Comparison of ENCODE assay signal across 9 cellular contexts in the genomic region with DNA sequence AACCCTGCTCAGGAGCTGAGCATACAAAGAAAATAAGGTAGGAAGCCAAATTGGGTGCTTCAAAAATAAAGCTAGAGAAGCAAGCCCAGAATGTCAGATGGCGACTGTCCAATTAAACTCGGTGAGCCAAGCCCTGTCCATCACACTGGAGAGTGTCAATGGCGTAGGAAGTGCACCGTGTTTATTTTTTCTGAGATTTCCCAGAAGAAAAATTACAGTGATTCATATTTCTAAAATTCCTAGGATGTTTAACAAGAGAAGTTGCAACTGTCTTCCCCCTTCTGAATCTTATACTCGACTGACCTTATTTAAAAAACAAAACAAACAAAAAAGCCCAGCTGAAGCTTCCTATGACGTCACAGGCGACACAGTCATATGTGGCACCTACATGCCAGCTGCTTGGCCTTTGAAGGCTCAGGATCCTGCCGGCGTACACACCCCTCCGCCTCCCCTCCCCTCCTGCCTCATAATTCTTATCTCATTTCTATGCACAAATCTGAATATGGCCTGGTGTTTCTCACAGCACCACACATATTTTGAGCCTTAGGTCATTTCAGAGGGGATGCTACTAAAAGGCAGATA.
DNase-seq lines count a peak whose midpoint lies in the region; ATAC-seq, FAIRE-seq and TF ChIP-seq lines count a peak whose summit lies in the region.
"Had no signal": no experiment of that assay in that cellular context is flagged by ENCODE, and none has a peak within 500 bp of the region (broad histone marks: within the 10 kb centered on the region; RNA-seq: fewer than 3 reads in every experiment).

No MANE protein-coding gene starts in this region.

- no peak for ATAC-seq in GM18870 (IDR thresholded peaks at IDR 0.05; ENCODE audit: unreplicated experiment)

- peaks cover 14% of the 10 kb centered on the region for H3K36me3 Mint-ChIP-seq in activated naive CD4-positive, alpha-beta T cell treated with anti-CD3 and anti-CD28 coated beads, Interleukin-2, amount 50 U/mL, for 24 hours

- DNase-seq in NCI-H510A (lab: John Stamatoyannopoulos, UW) (peak; percentile 73), keratinocyte (ENCODE audit: low read depth, low spot score) (no peak), NCI-H774 (lab: John Stamatoyannopoulos, UW) (no peak), foreskin melanocyte (no peak)
- DNase-seq: activated naive CD8-positive, alpha-beta T cell treated with anti-CD3 and anti-CD28 coated beads, Interleukin-2, amount 10 ng/mL, durations not matched to agents 7 days and 5 days had no signal

- peaks cover 5% of the 10 kb centered on the region for H3K9me1 ChIP-seq in keratinocyte (ENCODE audit: control insufficient read depth, extremely low read depth, insufficient read depth, low read length)

- H2AFZ ChIP-seq in ACC112 (ENCODE audit: low read length, unreplicated experiment) (no peak overlapping the region), keratinocyte (ENCODE audit: control insufficient read depth, low read length) (no peak overlapping the region)

- no peaks in the 10 kb centered on the region for H3K27me3 Mint-ChIP-seq in activated naive CD4-positive, alpha-beta T cell treated with anti-CD3 and anti-CD28 coated beads, Interleukin-2, amount 50 U/mL, for 24 hours
- H3K27me3 Mint-ChIP-seq: activated naive CD8-positive, alpha-beta T cell treated with anti-CD3 and anti-CD28 coated beads, Interleukin-2, amount 10 ng/mL, durations not matched to agents 7 days and 5 days had no signal

- H3K4me3 Mint-ChIP-seq in activated naive CD4-positive, alpha-beta T cell treated with anti-CD3 and anti-CD28 coated beads, Interleukin-2, amount 50 U/mL, for 24 hours, result peak overlapping the region; percentile 36
- H3K4me3 Mint-ChIP-seq: activated naive CD8-positive, alpha-beta T cell treated with anti-CD3 and anti-CD28 coated beads, Interleukin-2, amount 10 ng/mL, durations not matched to agents 7 days and 5 days had no signal

- H3K9me3 ChIP-seq in keratinocyte (ENCODE audit: control insufficient read depth, low read depth, low read length) (no peaks in the 10 kb centered on the region), thymus (ENCODE audit: control insufficient read depth) (no peaks in the 10 kb centered on the region)

- H3K27me3 ChIP-seq in ACC112 (ENCODE audit: insufficient read depth, low read length) (no peaks in the 10 kb centered on the region), keratinocyte (ENCODE audit: control insufficient read depth, extremely low read depth, insufficient read depth, low read length) (no peaks in the 10 kb centered on the region), thymus (ENCODE audit: control insufficient read depth, insufficient read depth) (no peaks in the 10 kb centered on the region)

- H3K4me1 ChIP-seq in ACC112 (ENCODE audit: control insufficient read depth, insufficient read depth, low read length, unreplicated experiment) (peaks cover 59% of the 10 kb centered on the region), keratinocyte (ENCODE audit: control insufficient read depth, extremely low read depth, insufficient read depth, low read length) (peaks cover 59% of the 10 kb centered on the region), thymus (ENCODE audit: control insufficient read depth, insufficient read depth, low read length) (peaks cover 11% of the 10 kb centered on the region)

- FAIRE-seq in keratinocyte (lab: Jason Lieb, UNC), result peak; percentile 65

- no peaks in the 10 kb centered on the region for H4K20me1 ChIP-seq in keratinocyte (ENCODE audit: control insufficient read depth, extremely low read depth, insufficient read depth, low read length)

- peak overlapping the region; percentile 80 for H3K27ac Mint-ChIP-seq in activated naive CD4-positive, alpha-beta T cell treated with anti-CD3 and anti-CD28 coated beads, Interleukin-2, amount 50 U/mL, for 24 hours

- H3K4me3 ChIP-seq in ACC112 (ENCODE audit: low read depth, low read length) (peak overlapping the region; percentile 41; the same call in 1 of the 2 replicates), keratinocyte (ENCODE audit: control insufficient read depth in 2 of 3, extremely low read depth in 1 of 3, insufficient read depth in 2 of 3, low read depth in 1 of 3, low read length in 3 of 3) (peak overlapping the region in 2 of 3 experiments; percentile 34 to 40), thymus (ENCODE audit: low read length) (no peak overlapping the region)

- H3K9ac ChIP-seq in keratinocyte (ENCODE audit: control insufficient read depth, extremely low read depth, insufficient read depth, low read length), result peak overlapping the region; percentile 80

- H3K9me3 Mint-ChIP-seq in activated naive CD4-positive, alpha-beta T cell treated with anti-CD3 and anti-CD28 coated beads, Interleukin-2, amount 50 U/mL, for 24 hours, result no peaks in the 10 kb centered on the region
- H3K9me3 Mint-ChIP-seq: activated naive CD8-positive, alpha-beta T cell treated with anti-CD3 and anti-CD28 coated beads, Interleukin-2, amount 10 ng/mL, durations not matched to agents 7 days and 5 days had no signal

- dilution Hi-C loops in keratinocyte (cut with MboI; ENCODE audit: extremely low pct_ligation_motif_present, low sequenced_read_pairs), result no loop called here

- 75% methylated on average over 10 of the region's 10 CpGs for WGBS in thymus

- H3K4me2 ChIP-seq in keratinocyte (ENCODE audit: control insufficient read depth, extremely low read depth, insufficient read depth, low read depth, low read length), result peak overlapping the region; percentile 91

- TF ChIP-seq CTCF in keratinocyte (optimal IDR thresholded peaks at IDR 0.05 in 1 of 3, IDR thresholded peaks at IDR 0.05 in 1 of 3, conservative IDR thresholded peaks at IDR 0.05 in 1 of 3; ENCODE audit: extremely low read depth in 1 of 3, insufficient read depth in 2 of 3, low read length in 3 of 3), result no peak

- H3K36me3 ChIP-seq in ACC112 (ENCODE audit: insufficient read depth, low read length) (no peaks in the 10 kb centered on the region), keratinocyte (ENCODE audit: control insufficient read depth in 2 of 2, extremely low read depth in 1 of 2, insufficient read depth in 2 of 2, low read length in 2 of 2) (peaks cover 5% of the 10 kb centered on the region in 2 experiments), thymus (ENCODE audit: control insufficient read depth, insufficient read depth) (no peaks in the 10 kb centered on the region)

- peak overlapping the region; percentile 99 for H3K27ac ChIP-seq in ACC112 (ENCODE audit: low read depth, low read length)
- peak overlapping the region; percentile 95 for H3K27ac ChIP-seq in keratinocyte (ENCODE audit: control insufficient read depth, insufficient read depth, low read length)
- H3K27ac ChIP-seq in thymus (ENCODE audit: low read depth), result peak overlapping the region; percentile 74

- H3K79me2 ChIP-seq in ACC112 (ENCODE audit: control insufficient read depth, insufficient read depth, low read length, unreplicated experiment) (no peaks in the 10 kb centered on the region), keratinocyte (ENCODE audit: control insufficient read depth, insufficient read depth, low read length) (peaks cover 61% of the 10 kb centered on the region)

- peaks cover 88% of the 10 kb centered on the region for H3K4me1 Mint-ChIP-seq in activated naive CD4-positive, alpha-beta T cell treated with anti-CD3 and anti-CD28 coated beads, Interleukin-2, amount 50 U/mL, for 24 hours
